In genomic region chr12:1747609-1748008, GRCh38 we compare ENCODE assay signal across 1 cellular context.
TF ChIP-seq lines count a peak whose summit lies in the region.

No MANE protein-coding gene starts in this region.

TF ChIP-seq in HepG2, 621 proteins besides CTCF, POLR2A, EP300 and RAD21:
- TF ChIP-seq, protein P1, sequence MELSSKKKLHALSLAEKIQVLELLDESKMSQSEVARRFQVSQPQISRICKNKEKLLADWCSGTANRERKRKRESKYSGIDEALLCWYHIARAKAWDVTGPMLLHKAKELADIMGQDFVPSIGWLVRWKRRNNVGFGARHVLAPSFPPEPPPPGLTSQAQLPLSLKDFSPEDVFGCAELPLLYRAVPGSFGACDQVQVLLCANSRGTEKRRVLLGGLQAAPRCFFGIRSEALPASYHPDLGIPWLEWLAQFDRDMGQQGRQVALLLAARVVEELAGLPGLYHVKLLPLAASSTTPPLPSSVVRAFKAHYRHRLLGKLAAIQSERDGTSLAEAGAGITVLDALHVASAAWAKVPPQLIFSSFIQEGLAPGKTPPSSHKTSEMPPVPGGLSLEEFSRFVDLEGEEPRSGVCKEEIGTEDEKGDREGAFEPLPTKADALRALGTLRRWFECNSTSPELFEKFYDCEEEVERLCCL (CRISPR knock-in tag; IDR thresholded peaks at IDR 0.05; ENCODE audit: borderline replicate concordance) = no peak
- peak; percentile 99 for TF ChIP-seq ZNF317 (CRISPR knock-in tag; IDR thresholded peaks at IDR 0.05)
